1 cellular context compared by ENCODE assay signal in the genomic region with DNA sequence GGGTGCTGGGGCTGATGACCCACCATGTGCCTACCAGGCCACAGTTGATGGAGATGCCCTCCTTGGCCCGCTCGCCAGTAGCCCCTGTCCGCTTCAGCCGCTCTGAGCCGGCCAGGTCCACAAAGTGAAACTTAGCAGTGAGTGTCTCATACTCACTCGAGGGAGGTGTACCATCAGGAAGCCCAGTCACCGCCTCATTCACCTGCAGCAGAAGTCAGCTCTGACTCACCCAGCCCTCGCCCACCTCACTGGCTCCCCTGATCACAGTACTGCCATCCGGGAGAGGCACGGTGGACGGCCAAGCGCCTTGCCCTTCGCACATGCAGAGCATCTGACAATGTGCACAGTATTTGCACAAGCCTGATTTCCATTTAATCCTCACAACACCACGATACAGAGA.
TF ChIP-seq lines count a peak whose summit lies in the region.

No MANE protein-coding gene starts in this region.

TF ChIP-seq in IMR-90, 13 proteins besides CTCF, POLR2A, EP300 and RAD21 (continued from another document):
- TF ChIP-seq, protein P1, sequence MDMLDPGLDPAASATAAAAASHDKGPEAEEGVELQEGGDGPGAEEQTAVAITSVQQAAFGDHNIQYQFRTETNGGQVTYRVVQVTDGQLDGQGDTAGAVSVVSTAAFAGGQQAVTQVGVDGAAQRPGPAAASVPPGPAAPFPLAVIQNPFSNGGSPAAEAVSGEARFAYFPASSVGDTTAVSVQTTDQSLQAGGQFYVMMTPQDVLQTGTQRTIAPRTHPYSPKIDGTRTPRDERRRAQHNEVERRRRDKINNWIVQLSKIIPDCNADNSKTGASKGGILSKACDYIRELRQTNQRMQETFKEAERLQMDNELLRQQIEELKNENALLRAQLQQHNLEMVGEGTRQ (IDR thresholded peaks at IDR 0.05; ENCODE audit: low read depth, low read length): no peak
- TF ChIP-seq MAFK (IDR thresholded peaks at IDR 0.05; ENCODE audit: low read depth, low read length) (no peak), BHLHE40 (IDR thresholded peaks at IDR 0.05; ENCODE audit: low read depth, low read length) (no peak), RCOR1 (IDR thresholded peaks at IDR 0.05; ENCODE audit: insufficient replicate concordance, low read length) (no peak), NFE2L2 (IDR thresholded peaks at IDR 0.05; ENCODE audit: low read depth, low read length) (no peak), SMC3 (IDR thresholded peaks at IDR 0.05; ENCODE audit: low read depth, low read length) (no peak), CEBPB (IDR thresholded peaks at IDR 0.05; ENCODE audit: low read depth, low read length) (no peak), RFX5 (IDR thresholded peaks at IDR 0.05; ENCODE audit: low read depth, low read length) (no peak), MAZ (IDR thresholded peaks at IDR 0.05; ENCODE audit: borderline replicate concordance, low read depth, low read length) (no peak)
